ENCODE assay signal across 26 cellular contexts in the genomic region with DNA sequence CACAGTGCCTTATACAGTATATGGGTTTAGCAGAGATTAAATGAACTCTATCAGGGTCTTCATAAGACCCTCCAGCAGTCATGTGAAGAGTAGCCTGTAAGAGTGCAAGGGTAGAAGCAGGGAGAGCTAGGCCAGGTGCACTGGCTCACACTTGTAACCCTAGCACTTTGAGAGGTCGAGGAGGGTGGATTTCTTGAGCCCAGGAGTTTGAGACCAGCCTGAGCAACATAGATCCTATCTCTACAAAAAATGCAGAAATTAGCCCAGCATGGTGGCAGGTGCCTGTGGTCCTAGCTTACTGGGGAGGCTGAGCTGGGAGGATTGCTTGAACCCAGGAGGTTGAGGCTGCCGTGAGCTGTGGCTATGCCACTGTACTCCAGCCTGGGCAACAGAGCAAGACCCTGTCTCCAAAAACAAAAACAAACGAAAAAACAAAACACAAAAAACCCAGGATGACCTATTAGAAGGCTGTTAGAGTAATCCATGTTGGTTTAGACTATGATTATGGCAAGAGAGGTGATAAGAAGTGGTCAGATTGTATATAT. TPM values are rescaled to one million over a fixed set of nuclear protein-coding genes. Genes with fewer than 3 reads are reported as not detected.
DNase-seq lines count a peak whose midpoint lies in the region; ATAC-seq and TF ChIP-seq lines count a peak whose summit lies in the region.
"Had no signal": no experiment of that assay in that cellular context is flagged by ENCODE, and none has a peak within 500 bp of the region (broad histone marks: within the 10 kb centered on the region; RNA-seq: fewer than 3 reads in every experiment).

No MANE protein-coding gene starts in this region.

- TF ChIP-seq CTCF in SU-DHL-6 (IDR thresholded peaks at IDR 0.05; ENCODE audit: insufficient read depth, low read length, poor library complexity, severe bottlenecking): no peak
- no peak for TF ChIP-seq CTCF in upper lobe of left lung (IDR thresholded peaks at IDR 0.05)
- no peak for TF ChIP-seq CTCF in GM13976 (IDR thresholded peaks at IDR 0.05; ENCODE audit: borderline replicate concordance, control extremely low read depth, extremely low read depth, insufficient read depth, missing control alignments)

- peaks cover 47% of the 10 kb centered on the region for H3K36me3 Mint-ChIP-seq in stimulated activated naive CD8-positive, alpha-beta T cell treated with anti-CD3 and anti-CD28 coated beads, Interleukin-15, Interleukin-2, amounts not matched to agents 100 ng/mL and 50 ng/mL, for 24 hours (ENCODE audit: low read depth)
- H3K36me3 Mint-ChIP-seq in memory B cell: peaks cover 17% of the 10 kb centered on the region
- H3K36me3 Mint-ChIP-seq: natural killer cell had no signal

- peaks cover 0 to 10% (median 2%) of the 10 kb centered on the region in 4 donors for H3K4me1 ChIP-seq in upper lobe of left lung

- no peak for DNase-seq in stimulated activated naive CD8-positive, alpha-beta T cell treated with anti-CD3 and anti-CD28 coated beads, Interleukin-15, amount 100 ng/mL, for 72 hours
- DNase-seq in memory B cell (ENCODE audit: low spot score in 2 of 2) (no peak), upper lobe of left lung (no peak), DMS153 treated with DMSO at 0.1 percent for 48 hours (lab: John Stamatoyannopoulos, UW; ENCODE audit: unreplicated experiment) (no peak), GM13976 (ENCODE audit: low spot score) (no peak)
- DNase-seq: activated CD4-positive, CD25-positive, alpha-beta regulatory T cell; Calu3; central memory CD4-positive, alpha-beta T cell; EL; endodermal cell; foreskin fibroblast; GM23248; head of caudate nucleus; HFFc6; midbrain; natural killer cell; NCI-H1694; NCI-H2171; NCI-H510A; Right ventricle myocardium superior; transverse colon had no signal

- H2AFZ ChIP-seq in SU-DHL-6 (ENCODE audit: low read depth, low read length, severe bottlenecking): no peak overlapping the region
- H2AFZ ChIP-seq: GM23248 had no signal

- H3K27me3 ChIP-seq in SU-DHL-6 (ENCODE audit: low read length): no peaks in the 10 kb centered on the region
- H3K27me3 ChIP-seq in upper lobe of left lung: no peaks in the 10 kb centered on the region
- H3K27me3 ChIP-seq: transverse colon had no signal

- no peak for TF ChIP-seq EP300 in upper lobe of left lung (IDR thresholded peaks at IDR 0.05)

- no peak for TF ChIP-seq POLR2A in upper lobe of left lung (IDR thresholded peaks at IDR 0.05)

- H3K9ac ChIP-seq in SU-DHL-6 (ENCODE audit: low read length): no peak overlapping the region
- H3K9ac ChIP-seq: GM23248 had no signal

- H3K9me3 ChIP-seq in SU-DHL-6 (ENCODE audit: insufficient read depth, low read length) (no peaks in the 10 kb centered on the region), upper lobe of left lung (no peaks in the 10 kb centered on the region)
- H3K9me3 ChIP-seq: transverse colon had no signal

- peaks cover 67% of the 10 kb centered on the region for H4K20me1 ChIP-seq in SU-DHL-6 (ENCODE audit: low read depth, low read length)

- H3K27ac Mint-ChIP-seq in stimulated activated naive CD8-positive, alpha-beta T cell treated with anti-CD3 and anti-CD28 coated beads, Interleukin-15, Interleukin-2, amounts not matched to agents 100 ng/mL and 50 ng/mL, for 24 hours: peak overlapping the region; percentile 61
- peak overlapping the region in 1 of 2 donors; percentile 31 for H3K27ac Mint-ChIP-seq in stimulated activated naive CD8-positive, alpha-beta T cell treated with anti-CD3 and anti-CD28 coated beads, Interleukin-15, amount 100 ng/mL, for 72 hours
- H3K27ac Mint-ChIP-seq in memory B cell: peak overlapping the region; percentile 88
- H3K27ac Mint-ChIP-seq: dendritic cell treated with granulocyte-macrophage colony-stimulating factor and Interleukin-4, amounts not matched to agents 40 ng/mL and 50 ng/mL, for 4 days; endodermal cell; HFFc6 had no signal

- no peak for ATAC-seq in stimulated activated naive CD8-positive, alpha-beta T cell treated with anti-CD3 and anti-CD28 coated beads, Interleukin-15, amount 100 ng/mL, for 72 hours
- ATAC-seq in memory B cell (ENCODE audit: low read depth) (no peak), upper lobe of left lung (ENCODE audit: low FRiP score in 2 of 2) (no peak)
- ATAC-seq: esophagus mucosa, natural killer cell had no signal

- in situ Hi-C loops in GM13976 (cut with MboI; ENCODE audit: low sequenced_read_pairs, unreplicated experiment): no loop called here

- H3K4me3 ChIP-seq in SU-DHL-6 (ENCODE audit: insufficient read depth, low read length, poor library complexity, severe bottlenecking) (no peak overlapping the region), upper lobe of left lung (no peak overlapping the region)
- H3K4me3 ChIP-seq: GM23248, transverse colon had no signal

- H3K9me2 ChIP-seq in SU-DHL-6 (replicated peaks; ENCODE audit: insufficient read depth, low read length): no peaks in the 10 kb centered on the region

- H3K9me3 Mint-ChIP-seq in stimulated activated naive CD8-positive, alpha-beta T cell treated with anti-CD3 and anti-CD28 coated beads, Interleukin-15, Interleukin-2, amounts not matched to agents 100 ng/mL and 50 ng/mL, for 24 hours: no peaks in the 10 kb centered on the region
- no peaks in the 10 kb centered on the region for H3K9me3 Mint-ChIP-seq in stimulated activated naive CD8-positive, alpha-beta T cell treated with anti-CD3 and anti-CD28 coated beads, Interleukin-15, amount 100 ng/mL, for 72 hours
- H3K9me3 Mint-ChIP-seq in memory B cell: no peaks in the 10 kb centered on the region
- H3K9me3 Mint-ChIP-seq: dendritic cell treated with granulocyte-macrophage colony-stimulating factor and Interleukin-4, amounts not matched to agents 40 ng/mL and 50 ng/mL, for 4 days; endodermal cell; HFFc6; natural killer cell had no signal

- H3K27ac ChIP-seq in SU-DHL-6 (ENCODE audit: low read depth, low read length) (peak overlapping the region; percentile 46), upper lobe of left lung (no peak overlapping the region)
- H3K27ac ChIP-seq: C4-2B, GM23248, transverse colon had no signal

- H3K27me3 Mint-ChIP-seq in stimulated activated naive CD8-positive, alpha-beta T cell treated with anti-CD3 and anti-CD28 coated beads, Interleukin-15, Interleukin-2, amounts not matched to agents 100 ng/mL and 50 ng/mL, for 24 hours: no peaks in the 10 kb centered on the region
- H3K27me3 Mint-ChIP-seq in stimulated activated naive CD8-positive, alpha-beta T cell treated with anti-CD3 and anti-CD28 coated beads, Interleukin-15, amount 100 ng/mL, for 72 hours: no peaks in the 10 kb centered on the region
- H3K27me3 Mint-ChIP-seq in memory B cell: no peaks in the 10 kb centered on the region
- H3K27me3 Mint-ChIP-seq: dendritic cell treated with granulocyte-macrophage colony-stimulating factor and Interleukin-4, amounts not matched to agents 40 ng/mL and 50 ng/mL, for 4 days had no signal

- no peak overlapping the region for H3K4me3 Mint-ChIP-seq in stimulated activated naive CD8-positive, alpha-beta T cell treated with anti-CD3 and anti-CD28 coated beads, Interleukin-15, Interleukin-2, amounts not matched to agents 100 ng/mL and 50 ng/mL, for 24 hours
- no peak overlapping the region for H3K4me3 Mint-ChIP-seq in stimulated activated naive CD8-positive, alpha-beta T cell treated with anti-CD3 and anti-CD28 coated beads, Interleukin-15, amount 100 ng/mL, for 72 hours
- H3K4me3 Mint-ChIP-seq in memory B cell: peak overlapping the region; percentile 12
- H3K4me3 Mint-ChIP-seq: dendritic cell treated with granulocyte-macrophage colony-stimulating factor and Interleukin-4, amounts not matched to agents 40 ng/mL and 50 ng/mL, for 4 days; endodermal cell; HFFc6; natural killer cell had no signal

- H3F3A ChIP-seq in SU-DHL-6 (ENCODE audit: insufficient read depth): peaks cover 67% of the 10 kb centered on the region

- H3K4me2 ChIP-seq in SU-DHL-6 (ENCODE audit: low read depth, low read length, poor library complexity, severe bottlenecking): peak overlapping the region; percentile 7

- H3K4me1 Mint-ChIP-seq in stimulated activated naive CD8-positive, alpha-beta T cell treated with anti-CD3 and anti-CD28 coated beads, Interleukin-15, Interleukin-2, amounts not matched to agents 100 ng/mL and 50 ng/mL, for 24 hours (ENCODE audit: low read depth): peaks cover 63% of the 10 kb centered on the region
- peaks cover 53% of the 10 kb centered on the region for H3K4me1 Mint-ChIP-seq in stimulated activated naive CD8-positive, alpha-beta T cell treated with anti-CD3 and anti-CD28 coated beads, Interleukin-15, amount 100 ng/mL, for 72 hours
- H3K4me1 Mint-ChIP-seq in memory B cell: peaks cover 39% of the 10 kb centered on the region

- H3K79me2 ChIP-seq in SU-DHL-6 (ENCODE audit: insufficient read depth, low read length): peaks cover 100% of the 10 kb centered on the region

- H3K36me3 ChIP-seq in SU-DHL-6 (ENCODE audit: low read length): peaks cover 26% of the 10 kb centered on the region
- H3K36me3 ChIP-seq in upper lobe of left lung: no peaks in the 10 kb centered on the region
- H3K36me3 ChIP-seq: transverse colon had no signal

- WGBS in upper lobe of left lung, 2 donors: 86 to 89% methylated on average over 3 of the region's 3 CpGs

RNA-seq across cellular contexts. Expression of a gene that starts 31.9 kb away (rescaled TPM):
- total RNA-seq in upper lobe of left lung: 10 to 100 TPM; 27.9 to 54.7 (median 38.9) TPM
